9 cellular contexts compared by ENCODE assay signal in the genomic region with DNA sequence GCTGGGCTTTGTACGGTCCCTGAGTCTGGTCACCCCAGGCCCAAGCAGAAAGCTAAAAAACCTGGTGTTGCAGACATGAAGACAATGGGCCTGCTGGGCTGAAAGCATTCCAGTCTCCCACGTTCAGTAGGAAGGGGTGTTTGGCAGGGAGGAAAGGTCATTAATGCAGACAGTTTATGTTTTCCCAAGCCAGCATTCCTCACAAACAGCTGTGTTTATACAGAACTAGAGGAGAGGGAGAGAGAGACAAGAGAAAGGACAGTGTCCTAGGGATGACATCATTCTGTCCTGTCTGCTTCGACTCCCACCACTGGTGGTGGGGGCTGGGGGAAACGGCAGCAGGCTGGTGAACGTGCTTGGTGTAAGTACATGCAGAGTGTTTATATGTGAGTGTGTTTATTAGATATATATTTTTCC.
DNase-seq lines count a peak whose midpoint lies in the region; ATAC-seq and TF ChIP-seq lines count a peak whose summit lies in the region.
"Had no signal": no experiment of that assay in that cellular context is flagged by ENCODE, and none has a peak within 500 bp of the region (broad histone marks: within the 10 kb centered on the region; RNA-seq: fewer than 3 reads in every experiment).

No MANE protein-coding gene starts in this region.

- H3K4me3 ChIP-seq in NT2/D1 (ENCODE audit: insufficient read length, low read depth) (no peak overlapping the region), heart left ventricle (no peak overlapping the region)

- DNase-seq in ELF-1 (ENCODE audit: low read depth, low spot score) (peak; percentile 89), NT2/D1 (ENCODE audit: low read depth, low spot score) (peak; percentile 84), heart left ventricle (peak in 4 of 5 donors; percentile 45 to 62 (median 52)), progenitor cell of endocrine pancreas (ENCODE audit: low spot score, unreplicated experiment) (no peak), erythroblast (lab: John Stamatoyannopoulos, UW) (no peak)
- DNase-seq: stimulated activated CD4-positive, alpha-beta T cell treated with anti-CD3 and anti-CD28 coated beads, Interleukin-2, amount 100 ng/mL, for 24 hours had no signal

- intact Hi-C loops in heart left ventricle (cut with DNase I) = no loop called here

- H3K4me1 ChIP-seq in NT2/D1 (ENCODE audit: insufficient read depth, insufficient read length) (peaks cover 8% of the 10 kb centered on the region), heart left ventricle (peaks cover 0 to 36% (median 14%) of the 10 kb centered on the region in 12 donors)

- WGBS in heart left ventricle, 4 donors = 29 to 40% (median 36%) methylated on average over 5 of the region's 5 CpGs

- H3K27ac ChIP-seq in heart left ventricle = peak overlapping the region in 9 of 12 donors; percentile 21 to 77 (median 69)

- peak; percentile 77 to 88 (median 84) for ATAC-seq in heart left ventricle
- ATAC-seq in HG02973 (IDR thresholded peaks at IDR 0.05; ENCODE audit: unreplicated experiment) = no peak
- no peak for ATAC-seq in HG02970 (IDR thresholded peaks at IDR 0.05; ENCODE audit: low FRiP score, unreplicated experiment)
- no peak for ATAC-seq in GM18519 (IDR thresholded peaks at IDR 0.05; ENCODE audit: low FRiP score, unreplicated experiment)

- H3K9me3 ChIP-seq in NT2/D1 (ENCODE audit: insufficient read depth, low read length) (no peaks in the 10 kb centered on the region), heart left ventricle (no peaks in the 10 kb centered on the region)

- H3K4me1 Mint-ChIP-seq in progenitor cell of endocrine pancreas (ENCODE audit: low read depth) = peaks cover 29% of the 10 kb centered on the region

- no peak for TF ChIP-seq CTCF in heart left ventricle (IDR thresholded peaks at IDR 0.05)
- TF ChIP-seq CTCF in progenitor cell of endocrine pancreas (IDR thresholded peaks at IDR 0.05; ENCODE audit: unreplicated experiment) = no peak

- H3K36me3 Mint-ChIP-seq in progenitor cell of endocrine pancreas (ENCODE audit: insufficient read depth) = no peaks in the 10 kb centered on the region

- peak overlapping the region; percentile 16 for H3K9ac ChIP-seq in NT2/D1 (ENCODE audit: insufficient read length, low read depth)

- H3K27me3 Mint-ChIP-seq in progenitor cell of endocrine pancreas = no peaks in the 10 kb centered on the region

- no peak overlapping the region for H3K4me3 Mint-ChIP-seq in progenitor cell of endocrine pancreas (ENCODE audit: low read depth)

- no peaks in the 10 kb centered on the region for H3K9me3 Mint-ChIP-seq in progenitor cell of endocrine pancreas (ENCODE audit: low read depth)

- H3K36me3 ChIP-seq in NT2/D1 (ENCODE audit: insufficient read depth, insufficient read length, low read length) (no peaks in the 10 kb centered on the region), heart left ventricle (no peaks in the 10 kb centered on the region)

- TF ChIP-seq POLR2A in heart left ventricle (IDR thresholded peaks at IDR 0.05) (no peak), erythroblast (IDR thresholded peaks at IDR 0.05; ENCODE audit: low read length) (no peak)

- H3K27ac Mint-ChIP-seq in progenitor cell of endocrine pancreas = peak overlapping the region; percentile 50

- no peaks in the 10 kb centered on the region for H3K27me3 ChIP-seq in NT2/D1 (ENCODE audit: insufficient read depth, insufficient read length)
- no peaks in the 10 kb centered on the region for H3K27me3 ChIP-seq in heart left ventricle

Comparison
In these comparisons a context has a peak if more than half of its experiments do, and no peak if none do; other contexts are left out.
1. DNase-seq: peak in ELF-1 (single experiment), NT2/D1 (single experiment) and heart left ventricle (4 of 5); none in progenitor cell of endocrine pancreas (single experiment) and erythroblast (0 of 2).
2. ATAC-seq: peak in heart left ventricle (4 of 4); none in HG02973 (single experiment), HG02970 (single experiment) and GM18519 (single experiment).